ENCODE assay signal across 16 cellular contexts in genomic region chr15:90074916-90075315, GRCh38. TPM values are rescaled to one million over a fixed set of nuclear protein-coding genes. Genes with fewer than 3 reads are reported as not detected.
A peak's percentile ranks its signal among the peaks of the same experiment; 100 is the strongest.
DNase-seq lines count a peak whose midpoint lies in the region; ATAC-seq and TF ChIP-seq lines count a peak whose summit lies in the region.
"Had no signal": no experiment of that assay in that cellular context is flagged by ENCODE, and none has a peak within 500 bp of the region (broad histone marks: within the 10 kb centered on the region; RNA-seq: fewer than 3 reads in every experiment).

No MANE protein-coding gene starts in this region.

- H3K4me3 Mint-ChIP-seq in stimulated activated naive CD8-positive, alpha-beta T cell treated with anti-CD3 and anti-CD28 coated beads, Interleukin-15, Interleukin-2, amounts not matched to agents 100 ng/mL and 50 ng/mL, for 24 hours: no peak overlapping the region
- no peak overlapping the region for H3K4me3 Mint-ChIP-seq in stimulated activated naive CD8-positive, alpha-beta T cell treated with anti-CD3 and anti-CD28 coated beads, Interleukin-15, amount 100 ng/mL, for 72 hours
- H3K4me3 Mint-ChIP-seq: B cell had no signal

- peak overlapping the region; percentile 62 for H3K27ac ChIP-seq in caudate nucleus (ENCODE audit: low read depth, low read length)
- peak overlapping the region; percentile 23 for H3K27ac ChIP-seq in mesodermal cell (ENCODE audit: low read depth, low read length, severe bottlenecking)
- peak overlapping the region; percentile 74 for H3K27ac ChIP-seq in vagina
- H3K27ac ChIP-seq: HL-60, testis had no signal

- peak overlapping the region; percentile 2 for H3K27ac Mint-ChIP-seq in stimulated activated naive CD8-positive, alpha-beta T cell treated with anti-CD3 and anti-CD28 coated beads, Interleukin-15, Interleukin-2, amounts not matched to agents 100 ng/mL and 50 ng/mL, for 24 hours
- H3K27ac Mint-ChIP-seq in stimulated activated naive CD8-positive, alpha-beta T cell treated with anti-CD3 and anti-CD28 coated beads, Interleukin-15, amount 100 ng/mL, for 72 hours: no peak overlapping the region
- H3K27ac Mint-ChIP-seq: B cell had no signal

- no peaks in the 10 kb centered on the region for H3K27me3 Mint-ChIP-seq in stimulated activated naive CD8-positive, alpha-beta T cell treated with anti-CD3 and anti-CD28 coated beads, Interleukin-15, Interleukin-2, amounts not matched to agents 100 ng/mL and 50 ng/mL, for 24 hours
- no peaks in the 10 kb centered on the region for H3K27me3 Mint-ChIP-seq in stimulated activated naive CD8-positive, alpha-beta T cell treated with anti-CD3 and anti-CD28 coated beads, Interleukin-15, amount 100 ng/mL, for 72 hours
- H3K27me3 Mint-ChIP-seq: B cell had no signal

- no peaks in the 10 kb centered on the region for H3K27me3 ChIP-seq in vagina
- H3K27me3 ChIP-seq: dorsolateral prefrontal cortex, testis had no signal

- TF ChIP-seq POLR2A in vagina (IDR thresholded peaks at IDR 0.05): no peak

- peaks cover 74% of the 10 kb centered on the region for H3K36me3 ChIP-seq in mesodermal cell (ENCODE audit: control insufficient read depth, insufficient read depth, low read length)
- H3K36me3 ChIP-seq in vagina: peaks cover 0 to 11% of the 10 kb centered on the region in 2 donors

- peaks cover 14% of the 10 kb centered on the region for H3K4me1 Mint-ChIP-seq in stimulated activated naive CD8-positive, alpha-beta T cell treated with anti-CD3 and anti-CD28 coated beads, Interleukin-15, Interleukin-2, amounts not matched to agents 100 ng/mL and 50 ng/mL, for 24 hours (ENCODE audit: low read depth)
- peaks cover 10% of the 10 kb centered on the region for H3K4me1 Mint-ChIP-seq in stimulated activated naive CD8-positive, alpha-beta T cell treated with anti-CD3 and anti-CD28 coated beads, Interleukin-15, amount 100 ng/mL, for 72 hours

- WGBS in mesodermal cell (ENCODE audit: insufficient coverage in 2 of 2), 2 experiments: 60 to 95% methylated on average over 1 to 4 of the region's 5 CpGs

- no peak for DNase-seq in stimulated activated naive CD8-positive, alpha-beta T cell treated with anti-CD3 and anti-CD28 coated beads, Interleukin-15, amount 100 ng/mL, for 72 hours
- no peak for DNase-seq in caudate nucleus (lab: John Stamatoyannopoulos, UW)
- no peak for DNase-seq in vagina (ENCODE audit: extremely low spot score in 2 of 2)
- DNase-seq in NCI-H187 (lab: John Stamatoyannopoulos, UW): no peak
- DNase-seq in GDM1 (lab: John Stamatoyannopoulos, UW): no peak
- DNase-seq in nucleus accumbens (lab: John Stamatoyannopoulos, UW): no peak
- DNase-seq: activated CD4-positive, alpha-beta T cell treated with anti-CD3 and anti-CD28 coated beads for 4 hours; midbrain; NCI-H2029; NCI-H82; testis had no signal

- H3K9me3 ChIP-seq in mesodermal cell (ENCODE audit: control insufficient read depth, low read length): no peaks in the 10 kb centered on the region
- H3K9me3 ChIP-seq in vagina: no peaks in the 10 kb centered on the region
- H3K9me3 ChIP-seq: testis had no signal

- intact Hi-C loops in vagina (cut with DNase I): loop anchor here (5.0 kb wide), 1 partner anchor 313 kb away; no protein-coding TSS in a partner anchor

- H3K9me3 Mint-ChIP-seq in stimulated activated naive CD8-positive, alpha-beta T cell treated with anti-CD3 and anti-CD28 coated beads, Interleukin-15, Interleukin-2, amounts not matched to agents 100 ng/mL and 50 ng/mL, for 24 hours: no peaks in the 10 kb centered on the region
- no peaks in the 10 kb centered on the region for H3K9me3 Mint-ChIP-seq in stimulated activated naive CD8-positive, alpha-beta T cell treated with anti-CD3 and anti-CD28 coated beads, Interleukin-15, amount 100 ng/mL, for 72 hours

- H3K4me1 ChIP-seq in mesodermal cell (ENCODE audit: control insufficient read depth, insufficient read depth, low read length, poor library complexity, severe bottlenecking) (peaks cover 13% of the 10 kb centered on the region), vagina (peaks cover 6% of the 10 kb centered on the region)
- H3K4me1 ChIP-seq: testis had no signal

- H3K36me3 Mint-ChIP-seq in stimulated activated naive CD8-positive, alpha-beta T cell treated with anti-CD3 and anti-CD28 coated beads, Interleukin-15, Interleukin-2, amounts not matched to agents 100 ng/mL and 50 ng/mL, for 24 hours (ENCODE audit: low read depth): peaks cover 10% of the 10 kb centered on the region

- no peak for TF ChIP-seq CTCF in vagina (IDR thresholded peaks at IDR 0.05)

- no peak overlapping the region for H3K4me3 ChIP-seq in mesodermal cell (ENCODE audit: extremely low read depth, insufficient read depth, low read length, poor library complexity, severe bottlenecking)
- H3K4me3 ChIP-seq in vagina: no peak overlapping the region
- H3K4me3 ChIP-seq: dorsolateral prefrontal cortex, testis had no signal

- no peak for ATAC-seq in stimulated activated naive CD8-positive, alpha-beta T cell treated with anti-CD3 and anti-CD28 coated beads, Interleukin-15, amount 100 ng/mL, for 72 hours

RNA-seq across cellular contexts. Expression of gene IDH2, which starts 27.4 kb away (rescaled TPM):
- 155 TPM for polyA plus RNA-seq in mesodermal cell (2013, experiment 1 of 2)
- polyA plus RNA-seq in mesodermal cell (2013, experiment 2 of 2): 140 TPM
- 39.3 TPM for total RNA-seq in vagina

Comparison
In these comparisons a context has a peak if more than half of its experiments do, and no peak if none do; other contexts are left out.
1. H3K27ac ChIP-seq: peak in every context shown above with its lines; median percentile 74 in vagina; 62 in caudate nucleus; 23 in mesodermal cell.